8 cellular contexts compared by ENCODE assay signal in genomic region chr6:28597217-28597835, GRCh38.
A peak's percentile ranks its signal among the peaks of the same experiment; 100 is the strongest.
DNase-seq lines count a peak whose midpoint lies in the region; ATAC-seq and TF ChIP-seq lines count a peak whose summit lies in the region.

No MANE protein-coding gene starts in this region.

- DNase-seq in BE2C, result peak; percentile 72
- peak; percentile 44 for DNase-seq in HFF-Myc (ENCODE audit: extremely low read depth, low read depth)
- peak; percentile 58 for DNase-seq in RPMI7951 (ENCODE audit: low read depth)
- DNase-seq in ecto neural progenitor cell (ENCODE audit: low spot score), result peak; percentile 57
- no peak for DNase-seq in activated T-helper 1 cell treated with anti-CD3 and anti-CD28 coated beads, Interleukin-12 subunit alpha, Interleukin-12 subunit beta, Interleukin-2, Interleukin-4 antibody, amounts not matched to agents 30 ng/mL and 10 ng/mL and 1 ng/mL, durations not matched to agents 14 hours and 24 hours and 36 hours (ENCODE audit: low spot score)
- DNase-seq in GM10266 (ENCODE audit: extremely low spot score), result no peak

- no peak for ATAC-seq in HG03378 (IDR thresholded peaks at IDR 0.05; ENCODE audit: unreplicated experiment)

- no peak for TF ChIP-seq CTCF in BE2C (IDR thresholded peaks at IDR 0.05; ENCODE audit: low read depth, low read length)
- no peak for TF ChIP-seq CTCF in HFF-Myc (IDR thresholded peaks at IDR 0.05; ENCODE audit: low read depth, low read length, missing control alignments)
- no peak for TF ChIP-seq CTCF in GM10266 (IDR thresholded peaks at IDR 0.05; ENCODE audit: control insufficient read depth, insufficient read depth, low read depth, missing control alignments)

- H3K36me3 ChIP-seq in BE2C, result no peaks in the 10 kb centered on the region
- H3K36me3 ChIP-seq in skeletal muscle satellite cell (ENCODE audit: insufficient read depth, low read length), result no peaks in the 10 kb centered on the region

- H3K4me1 Mint-ChIP-seq in activated T-helper 1 cell treated with anti-CD3 and anti-CD28 coated beads, Interleukin-12 subunit alpha, Interleukin-12 subunit beta, Interleukin-2, Interleukin-4 antibody, amounts not matched to agents 30 ng/mL and 10 ng/mL and 1 ng/mL, durations not matched to agents 14 hours and 24 hours and 36 hours (ENCODE audit: low read depth), result peaks cover 8% of the 10 kb centered on the region

- H3K4me3 Mint-ChIP-seq in activated T-helper 1 cell treated with anti-CD3 and anti-CD28 coated beads, Interleukin-12 subunit alpha, Interleukin-12 subunit beta, Interleukin-2, Interleukin-4 antibody, amounts not matched to agents 30 ng/mL and 10 ng/mL and 1 ng/mL, durations not matched to agents 14 hours and 24 hours and 36 hours, result no peak overlapping the region

- H3K9ac ChIP-seq in skeletal muscle satellite cell (ENCODE audit: low read depth, low read length), result peak overlapping the region; percentile 27

- H3K4me2 ChIP-seq in skeletal muscle satellite cell (ENCODE audit: low read length), result peak overlapping the region; percentile 74

- H3K4me1 ChIP-seq in BE2C (no peaks in the 10 kb centered on the region), skeletal muscle satellite cell (ENCODE audit: control insufficient read depth, insufficient read depth, low read length) (no peaks in the 10 kb centered on the region)

- H3K9me3 ChIP-seq in BE2C, result no peaks in the 10 kb centered on the region
- H3K9me3 ChIP-seq in skeletal muscle satellite cell (replicated peaks; ENCODE audit: low read length), result no peaks in the 10 kb centered on the region

- H3K9me3 Mint-ChIP-seq in activated T-helper 1 cell treated with anti-CD3 and anti-CD28 coated beads, Interleukin-12 subunit alpha, Interleukin-12 subunit beta, Interleukin-2, Interleukin-4 antibody, amounts not matched to agents 30 ng/mL and 10 ng/mL and 1 ng/mL, durations not matched to agents 14 hours and 24 hours and 36 hours, result no peaks in the 10 kb centered on the region

- intact Hi-C loops in activated T-helper 1 cell treated with anti-CD3 and anti-CD28 coated beads, Interleukin-12 subunit alpha, Interleukin-12 subunit beta, Interleukin-2, Interleukin-4 antibody, amounts not matched to agents 30 ng/mL and 10 ng/mL and 1 ng/mL, durations not matched to agents 14 hours and 24 hours and 36 hours (cut with micrococcal nuclease), result no loop called here

- H3K27me3 ChIP-seq in BE2C (no peaks in the 10 kb centered on the region), skeletal muscle satellite cell (ENCODE audit: control insufficient read depth, insufficient read depth, low read length) (no peaks in the 10 kb centered on the region)

- H3K27me3 Mint-ChIP-seq in activated T-helper 1 cell treated with anti-CD3 and anti-CD28 coated beads, Interleukin-12 subunit alpha, Interleukin-12 subunit beta, Interleukin-2, Interleukin-4 antibody, amounts not matched to agents 30 ng/mL and 10 ng/mL and 1 ng/mL, durations not matched to agents 14 hours and 24 hours and 36 hours (ENCODE audit: insufficient read depth), result peaks cover 42% of the 10 kb centered on the region

- H3K36me3 Mint-ChIP-seq in activated T-helper 1 cell treated with anti-CD3 and anti-CD28 coated beads, Interleukin-12 subunit alpha, Interleukin-12 subunit beta, Interleukin-2, Interleukin-4 antibody, amounts not matched to agents 30 ng/mL and 10 ng/mL and 1 ng/mL, durations not matched to agents 14 hours and 24 hours and 36 hours (ENCODE audit: low read depth), result peaks cover 3% of the 10 kb centered on the region

- H3K27ac Mint-ChIP-seq in activated T-helper 1 cell treated with anti-CD3 and anti-CD28 coated beads, Interleukin-12 subunit alpha, Interleukin-12 subunit beta, Interleukin-2, Interleukin-4 antibody, amounts not matched to agents 30 ng/mL and 10 ng/mL and 1 ng/mL, durations not matched to agents 14 hours and 24 hours and 36 hours, result no peak overlapping the region

- H3K4me3 ChIP-seq in BE2C (ENCODE audit: low read depth, low read length) (peak overlapping the region; percentile 84), HFF-Myc (replicated peaks; ENCODE audit: low read depth, low read length) (peak overlapping the region; percentile 25), skeletal muscle satellite cell (ENCODE audit: low read length) (peak overlapping the region; percentile 65)

Comparison
In these comparisons a context has a peak if more than half of its experiments do, and no peak if none do; other contexts are left out.
1. DNase-seq: peak in BE2C (single experiment), HFF-Myc (single experiment), RPMI7951 (single experiment) and ecto neural progenitor cell (single experiment); none in activated T-helper 1 cell treated with anti-CD3 and anti-CD28 coated beads, Interleukin-12 subunit alpha, Interleukin-12 subunit beta, Interleukin-2, Interleukin-4 antibody, amounts not matched to agents 30 ng/mL and 10 ng/mL and 1 ng/mL, durations not matched to agents 14 hours and 24 hours and 36 hours (single experiment) and GM10266 (single experiment).
2. H3K4me3 ChIP-seq: peak in every context shown above with its lines; median percentile 84 in BE2C; 65 in skeletal muscle satellite cell; 25 in HFF-Myc.